In genomic region chr5:159855476-159856157, GRCh38 we compare ENCODE assay signal across 1 cellular context.
TF ChIP-seq lines count a peak whose summit lies in the region.

No MANE protein-coding gene starts in this region.

TF ChIP-seq in IMR-90, 13 proteins besides CTCF, POLR2A, EP300 and RAD21:
- TF ChIP-seq MAFK (IDR thresholded peaks at IDR 0.05; ENCODE audit: low read depth, low read length), result no peak
- TF ChIP-seq MXI1 (IDR thresholded peaks at IDR 0.05; ENCODE audit: borderline replicate concordance, low read depth, low read length), result no peak
- TF ChIP-seq FOS (IDR thresholded peaks at IDR 0.05; ENCODE audit: low read depth, low read length), result no peak
- TF ChIP-seq NFE2L2 (IDR thresholded peaks at IDR 0.05; ENCODE audit: low read depth, low read length), result no peak
- TF ChIP-seq, protein P1, sequence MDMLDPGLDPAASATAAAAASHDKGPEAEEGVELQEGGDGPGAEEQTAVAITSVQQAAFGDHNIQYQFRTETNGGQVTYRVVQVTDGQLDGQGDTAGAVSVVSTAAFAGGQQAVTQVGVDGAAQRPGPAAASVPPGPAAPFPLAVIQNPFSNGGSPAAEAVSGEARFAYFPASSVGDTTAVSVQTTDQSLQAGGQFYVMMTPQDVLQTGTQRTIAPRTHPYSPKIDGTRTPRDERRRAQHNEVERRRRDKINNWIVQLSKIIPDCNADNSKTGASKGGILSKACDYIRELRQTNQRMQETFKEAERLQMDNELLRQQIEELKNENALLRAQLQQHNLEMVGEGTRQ (IDR thresholded peaks at IDR 0.05; ENCODE audit: low read depth, low read length), result no peak
- TF ChIP-seq CEBPB (IDR thresholded peaks at IDR 0.05; ENCODE audit: low read depth, low read length), result no peak
- no peak for TF ChIP-seq MAZ (IDR thresholded peaks at IDR 0.05; ENCODE audit: borderline replicate concordance, low read depth, low read length)
- no peak for TF ChIP-seq RCOR1 (IDR thresholded peaks at IDR 0.05; ENCODE audit: insufficient replicate concordance, low read length)
